Comparison of ENCODE assay signal across 8 cellular contexts in the genomic region with DNA sequence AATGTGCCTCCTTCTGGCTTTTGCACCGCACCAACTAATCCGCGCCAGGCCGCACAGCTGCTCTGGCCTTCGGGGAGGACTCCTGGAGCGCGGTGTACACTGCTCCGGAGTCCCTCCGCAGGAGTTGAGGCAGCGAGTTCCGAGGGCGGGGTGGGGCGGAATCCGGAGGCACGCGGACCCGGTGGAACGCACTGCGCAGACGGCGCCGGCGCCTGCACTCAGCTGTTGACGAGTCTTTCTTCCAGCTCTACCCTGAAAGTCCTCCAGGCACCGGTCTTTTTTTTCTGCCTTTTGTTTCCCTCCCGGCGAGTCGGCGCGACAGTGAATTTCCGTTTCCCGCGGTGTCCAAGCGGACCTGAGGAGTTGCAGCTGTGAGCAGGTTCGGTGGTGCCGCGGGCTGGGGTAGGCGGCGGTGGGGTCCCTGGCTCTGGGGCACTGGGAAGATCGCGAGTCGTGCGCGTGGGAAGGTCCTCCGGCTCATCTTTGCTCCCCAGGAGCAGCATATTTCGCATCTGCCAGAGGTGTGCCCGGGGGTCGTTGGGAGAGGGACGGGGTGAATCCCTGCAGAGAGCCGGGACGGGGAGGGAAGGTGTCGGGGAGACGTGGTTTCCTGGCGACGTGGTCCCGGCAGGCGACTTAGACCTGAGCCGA. TPM values are rescaled to one million over a fixed set of nuclear protein-coding genes. Genes with fewer than 3 reads are reported as not detected.
DNase-seq lines count a peak whose midpoint lies in the region; ATAC-seq and TF ChIP-seq lines count a peak whose summit lies in the region.

No MANE protein-coding gene starts in this region.

- intact Hi-C loops in Right ventricle myocardium superior (cut with DNase I) = no loop called here

- peak overlapping the region; percentile 92 for H3K4me3 Mint-ChIP-seq in activated naive CD4-positive, alpha-beta T cell treated with anti-CD3 and anti-CD28 coated beads, Interleukin-2, amount 50 U/mL, for 24 hours
- peak overlapping the region; percentile 97 for H3K4me3 Mint-ChIP-seq in osteocyte (ENCODE audit: unreplicated experiment)
- peak overlapping the region; percentile 95 for H3K4me3 Mint-ChIP-seq in type B pancreatic cell

- DNase-seq in DMS153 (lab: John Stamatoyannopoulos, UW) = peak; percentile 57
- peak; percentile 62 for DNase-seq in RPMI8226
- peak; percentile 85 for DNase-seq in Right ventricle myocardium superior
- DNase-seq in osteocyte (ENCODE audit: extremely low spot score, unreplicated experiment) = peak; percentile 89
- DNase-seq in type B pancreatic cell (ENCODE audit: extremely low spot score, unreplicated experiment) = no peak
- no peak for DNase-seq in OCI-M2 (lab: John Stamatoyannopoulos, UW; ENCODE audit: unreplicated experiment)

- H3K36me3 Mint-ChIP-seq in activated naive CD4-positive, alpha-beta T cell treated with anti-CD3 and anti-CD28 coated beads, Interleukin-2, amount 50 U/mL, for 24 hours = peaks cover 2% of the 10 kb centered on the region
- H3K36me3 Mint-ChIP-seq in osteocyte (ENCODE audit: unreplicated experiment) (peaks cover 2% of the 10 kb centered on the region), type B pancreatic cell (no peaks in the 10 kb centered on the region)

- H3K27me3 Mint-ChIP-seq in activated naive CD4-positive, alpha-beta T cell treated with anti-CD3 and anti-CD28 coated beads, Interleukin-2, amount 50 U/mL, for 24 hours = peaks cover 34% of the 10 kb centered on the region
- H3K27me3 Mint-ChIP-seq in osteocyte (ENCODE audit: unreplicated experiment) (peaks cover 30% of the 10 kb centered on the region), type B pancreatic cell (peaks cover 57% of the 10 kb centered on the region)

- ATAC-seq in HG03342 (IDR thresholded peaks at IDR 0.05; ENCODE audit: unreplicated experiment) (peak; percentile 66), Right ventricle myocardium superior (ENCODE audit: poor library complexity) (peak; percentile 97)

- TF ChIP-seq CTCF in osteocyte (IDR thresholded peaks at IDR 0.05) (no peak), type B pancreatic cell (conservative IDR thresholded peaks at IDR 0.05) (no peak)

- peak overlapping the region; percentile 2 for H3K27ac Mint-ChIP-seq in activated naive CD4-positive, alpha-beta T cell treated with anti-CD3 and anti-CD28 coated beads, Interleukin-2, amount 50 U/mL, for 24 hours
- H3K27ac Mint-ChIP-seq in osteocyte (ENCODE audit: unreplicated experiment) = peak overlapping the region; percentile 90
- H3K27ac Mint-ChIP-seq in type B pancreatic cell = peak overlapping the region; percentile 68

- H3K4me1 Mint-ChIP-seq in activated naive CD4-positive, alpha-beta T cell treated with anti-CD3 and anti-CD28 coated beads, Interleukin-2, amount 50 U/mL, for 24 hours = peaks cover 14% of the 10 kb centered on the region
- peaks cover 13% of the 10 kb centered on the region for H3K4me1 Mint-ChIP-seq in osteocyte (ENCODE audit: unreplicated experiment)
- peaks cover 5% of the 10 kb centered on the region for H3K4me1 Mint-ChIP-seq in type B pancreatic cell (ENCODE audit: unreplicated experiment)

- no peaks in the 10 kb centered on the region for H3K9me3 Mint-ChIP-seq in activated naive CD4-positive, alpha-beta T cell treated with anti-CD3 and anti-CD28 coated beads, Interleukin-2, amount 50 U/mL, for 24 hours
- H3K9me3 Mint-ChIP-seq in osteocyte (ENCODE audit: unreplicated experiment) (no peaks in the 10 kb centered on the region), type B pancreatic cell (no peaks in the 10 kb centered on the region)

RNA-seq across cellular contexts. Expression of gene SFTPD, which starts 44.1 kb away (rescaled TPM):
- total RNA-seq in Right ventricle myocardium superior = 0.81 TPM
- 0.35 and 0.60 TPM in 2 replicates for total RNA-seq in osteocyte
- total RNA-seq in type B pancreatic cell (ENCODE audit: low replicate concordance) = 0.24 and 0.38 TPM in 2 replicates

Comparison
In these comparisons a context has a peak if more than half of its experiments do, and no peak if none do; other contexts are left out.
1. DNase-seq: peak in DMS153 (single experiment), RPMI8226 (single experiment), Right ventricle myocardium superior (single experiment) and osteocyte (single experiment); none in type B pancreatic cell (single experiment) and OCI-M2 (single experiment).
2. H3K27ac Mint-ChIP-seq: peak in every context shown above with its lines; median percentile 90 in osteocyte; 68 in type B pancreatic cell; 2 in activated naive CD4-positive, alpha-beta T cell treated with anti-CD3 and anti-CD28 coated beads, Interleukin-2, amount 50 U/mL, for 24 hours.
3. Peak in every context shown above with its lines, with median percentiles within 50 percentile points of each other: H3K4me3 Mint-ChIP-seq.